1 cellular context compared by ENCODE assay signal in the genomic region with DNA sequence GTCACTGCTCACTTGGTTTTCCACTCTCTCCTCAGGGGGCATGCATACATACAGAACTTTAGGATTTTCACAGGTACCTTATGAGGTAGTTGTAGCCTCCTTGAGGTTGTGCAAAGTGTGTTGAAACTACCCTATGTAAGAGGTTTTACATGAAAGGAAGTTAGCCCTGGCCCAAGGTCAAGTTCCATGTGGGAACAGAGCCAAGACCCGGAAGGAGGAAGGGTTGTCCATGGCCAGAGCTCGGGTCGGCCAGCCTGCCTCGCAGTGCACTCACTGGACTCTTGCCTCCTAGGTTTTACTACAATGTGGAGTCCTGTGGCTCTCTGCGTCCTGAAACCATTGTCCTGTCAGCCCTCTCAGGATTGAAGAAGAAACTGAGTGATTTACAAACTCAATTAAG.
TF ChIP-seq lines count a peak whose summit lies in the region.

No MANE protein-coding gene starts in this region.

TF ChIP-seq in K562, 482 proteins besides CTCF, POLR2A, EP300 and RAD21:
- no peak for TF ChIP-seq NKRF (IDR thresholded peaks at IDR 0.05; ENCODE audit: borderline replicate concordance)
- TF ChIP-seq ZNF583 (CRISPR knock-in tag; IDR thresholded peaks at IDR 0.05) = no peak
- no peak for TF ChIP-seq NFYB (IDR thresholded peaks at IDR 0.05; ENCODE audit: extremely low read depth, insufficient read length)
- no peak for TF ChIP-seq SREBF2 (CRISPR knock-in tag; IDR thresholded peaks at IDR 0.05)
- TF ChIP-seq PHF21A (IDR thresholded peaks at IDR 0.05; ENCODE audit: borderline replicate concordance, low read depth) = no peak
- TF ChIP-seq, protein P1, sequence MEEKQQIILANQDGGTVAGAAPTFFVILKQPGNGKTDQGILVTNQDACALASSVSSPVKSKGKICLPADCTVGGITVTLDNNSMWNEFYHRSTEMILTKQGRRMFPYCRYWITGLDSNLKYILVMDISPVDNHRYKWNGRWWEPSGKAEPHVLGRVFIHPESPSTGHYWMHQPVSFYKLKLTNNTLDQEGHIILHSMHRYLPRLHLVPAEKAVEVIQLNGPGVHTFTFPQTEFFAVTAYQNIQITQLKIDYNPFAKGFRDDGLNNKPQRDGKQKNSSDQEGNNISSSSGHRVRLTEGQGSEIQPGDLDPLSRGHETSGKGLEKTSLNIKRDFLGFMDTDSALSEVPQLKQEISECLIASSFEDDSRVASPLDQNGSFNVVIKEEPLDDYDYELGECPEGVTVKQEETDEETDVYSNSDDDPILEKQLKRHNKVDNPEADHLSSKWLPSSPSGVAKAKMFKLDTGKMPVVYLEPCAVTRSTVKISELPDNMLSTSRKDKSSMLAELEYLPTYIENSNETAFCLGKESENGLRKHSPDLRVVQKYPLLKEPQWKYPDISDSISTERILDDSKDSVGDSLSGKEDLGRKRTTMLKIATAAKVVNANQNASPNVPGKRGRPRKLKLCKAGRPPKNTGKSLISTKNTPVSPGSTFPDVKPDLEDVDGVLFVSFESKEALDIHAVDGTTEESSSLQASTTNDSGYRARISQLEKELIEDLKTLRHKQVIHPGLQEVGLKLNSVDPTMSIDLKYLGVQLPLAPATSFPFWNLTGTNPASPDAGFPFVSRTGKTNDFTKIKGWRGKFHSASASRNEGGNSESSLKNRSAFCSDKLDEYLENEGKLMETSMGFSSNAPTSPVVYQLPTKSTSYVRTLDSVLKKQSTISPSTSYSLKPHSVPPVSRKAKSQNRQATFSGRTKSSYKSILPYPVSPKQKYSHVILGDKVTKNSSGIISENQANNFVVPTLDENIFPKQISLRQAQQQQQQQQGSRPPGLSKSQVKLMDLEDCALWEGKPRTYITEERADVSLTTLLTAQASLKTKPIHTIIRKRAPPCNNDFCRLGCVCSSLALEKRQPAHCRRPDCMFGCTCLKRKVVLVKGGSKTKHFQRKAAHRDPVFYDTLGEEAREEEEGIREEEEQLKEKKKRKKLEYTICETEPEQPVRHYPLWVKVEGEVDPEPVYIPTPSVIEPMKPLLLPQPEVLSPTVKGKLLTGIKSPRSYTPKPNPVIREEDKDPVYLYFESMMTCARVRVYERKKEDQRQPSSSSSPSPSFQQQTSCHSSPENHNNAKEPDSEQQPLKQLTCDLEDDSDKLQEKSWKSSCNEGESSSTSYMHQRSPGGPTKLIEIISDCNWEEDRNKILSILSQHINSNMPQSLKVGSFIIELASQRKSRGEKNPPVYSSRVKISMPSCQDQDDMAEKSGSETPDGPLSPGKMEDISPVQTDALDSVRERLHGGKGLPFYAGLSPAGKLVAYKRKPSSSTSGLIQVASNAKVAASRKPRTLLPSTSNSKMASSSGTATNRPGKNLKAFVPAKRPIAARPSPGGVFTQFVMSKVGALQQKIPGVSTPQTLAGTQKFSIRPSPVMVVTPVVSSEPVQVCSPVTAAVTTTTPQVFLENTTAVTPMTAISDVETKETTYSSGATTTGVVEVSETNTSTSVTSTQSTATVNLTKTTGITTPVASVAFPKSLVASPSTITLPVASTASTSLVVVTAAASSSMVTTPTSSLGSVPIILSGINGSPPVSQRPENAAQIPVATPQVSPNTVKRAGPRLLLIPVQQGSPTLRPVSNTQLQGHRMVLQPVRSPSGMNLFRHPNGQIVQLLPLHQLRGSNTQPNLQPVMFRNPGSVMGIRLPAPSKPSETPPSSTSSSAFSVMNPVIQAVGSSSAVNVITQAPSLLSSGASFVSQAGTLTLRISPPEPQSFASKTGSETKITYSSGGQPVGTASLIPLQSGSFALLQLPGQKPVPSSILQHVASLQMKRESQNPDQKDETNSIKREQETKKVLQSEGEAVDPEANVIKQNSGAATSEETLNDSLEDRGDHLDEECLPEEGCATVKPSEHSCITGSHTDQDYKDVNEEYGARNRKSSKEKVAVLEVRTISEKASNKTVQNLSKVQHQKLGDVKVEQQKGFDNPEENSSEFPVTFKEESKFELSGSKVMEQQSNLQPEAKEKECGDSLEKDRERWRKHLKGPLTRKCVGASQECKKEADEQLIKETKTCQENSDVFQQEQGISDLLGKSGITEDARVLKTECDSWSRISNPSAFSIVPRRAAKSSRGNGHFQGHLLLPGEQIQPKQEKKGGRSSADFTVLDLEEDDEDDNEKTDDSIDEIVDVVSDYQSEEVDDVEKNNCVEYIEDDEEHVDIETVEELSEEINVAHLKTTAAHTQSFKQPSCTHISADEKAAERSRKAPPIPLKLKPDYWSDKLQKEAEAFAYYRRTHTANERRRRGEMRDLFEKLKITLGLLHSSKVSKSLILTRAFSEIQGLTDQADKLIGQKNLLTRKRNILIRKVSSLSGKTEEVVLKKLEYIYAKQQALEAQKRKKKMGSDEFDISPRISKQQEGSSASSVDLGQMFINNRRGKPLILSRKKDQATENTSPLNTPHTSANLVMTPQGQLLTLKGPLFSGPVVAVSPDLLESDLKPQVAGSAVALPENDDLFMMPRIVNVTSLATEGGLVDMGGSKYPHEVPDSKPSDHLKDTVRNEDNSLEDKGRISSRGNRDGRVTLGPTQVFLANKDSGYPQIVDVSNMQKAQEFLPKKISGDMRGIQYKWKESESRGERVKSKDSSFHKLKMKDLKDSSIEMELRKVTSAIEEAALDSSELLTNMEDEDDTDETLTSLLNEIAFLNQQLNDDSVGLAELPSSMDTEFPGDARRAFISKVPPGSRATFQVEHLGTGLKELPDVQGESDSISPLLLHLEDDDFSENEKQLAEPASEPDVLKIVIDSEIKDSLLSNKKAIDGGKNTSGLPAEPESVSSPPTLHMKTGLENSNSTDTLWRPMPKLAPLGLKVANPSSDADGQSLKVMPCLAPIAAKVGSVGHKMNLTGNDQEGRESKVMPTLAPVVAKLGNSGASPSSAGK (IDR thresholded peaks at IDR 0.05) = no peak
- no peak for TF ChIP-seq ZNF263 (CRISPR knock-in tag; IDR thresholded peaks at IDR 0.05; ENCODE audit: borderline replicate concordance)
- no peak for TF ChIP-seq DMBX1 (CRISPR knock-in tag; IDR thresholded peaks at IDR 0.05; ENCODE audit: borderline replicate concordance)
- no peak for TF ChIP-seq FOXA1 (IDR thresholded peaks at IDR 0.05; ENCODE audit: borderline replicate concordance)
- TF ChIP-seq MEF2A (IDR thresholded peaks at IDR 0.05; ENCODE audit: control insufficient read depth, low read depth, low read length) = no peak
- TF ChIP-seq KLF1 (tag; IDR thresholded peaks at IDR 0.05) = no peak
- no peak for TF ChIP-seq FIP1L1 (IDR thresholded peaks at IDR 0.05; ENCODE audit: low read depth, low read length, poor library complexity, severe bottlenecking)
TF ChIP-seq in K562: peak in this region for 0.
